ENCODE assay signal across 8 cellular contexts in genomic region chr4:2262145-2262943, GRCh38. TPM values are rescaled to one million over a fixed set of nuclear protein-coding genes. Genes with fewer than 3 reads are reported as not detected.
DNase-seq lines count a peak whose midpoint lies in the region; ATAC-seq, FAIRE-seq and TF ChIP-seq lines count a peak whose summit lies in the region.

No MANE protein-coding gene starts in this region.

- TF ChIP-seq POLR2A in GM12891 (IDR thresholded peaks at IDR 0.05; ENCODE audit: low read depth, low read length) = peak; percentile 74

- no peak for TF ChIP-seq CTCF in cardiac muscle cell (IDR thresholded peaks at IDR 0.05; ENCODE audit: low read depth, low read length)
- TF ChIP-seq CTCF in pancreas (IDR thresholded peaks at IDR 0.05) = no peak
- TF ChIP-seq CTCF in tibial artery (IDR thresholded peaks at IDR 0.05) = peak in 1 of 2 experiments; percentile 8

- H3K9me3 ChIP-seq in adipocyte (ENCODE audit: control insufficient read depth, low read length) (no peaks in the 10 kb centered on the region), cardiac muscle cell (ENCODE audit: low read depth) (no peaks in the 10 kb centered on the region), pancreas (no peaks in the 10 kb centered on the region), tibial artery (no peaks in the 10 kb centered on the region)

- peak; percentile 91 for ATAC-seq in HG02798 (IDR thresholded peaks at IDR 0.05; ENCODE audit: poor library complexity, unreplicated experiment)
- ATAC-seq in pancreas = peak; percentile 91 to 96 (median 92)

- 0 to 1% methylated on average over 77 to 98 of the region's 98 CpGs for WGBS in pancreas, 2 donors

- peak overlapping the region; percentile 92 for H3K27ac ChIP-seq in cardiac muscle cell
- peak overlapping the region; percentile 81 to 94 (median 92) for H3K27ac ChIP-seq in pancreas
- peak overlapping the region; percentile 92 to 95 for H3K27ac ChIP-seq in tibial artery

- peak overlapping the region; percentile 97 for H3K9ac ChIP-seq in adipocyte (ENCODE audit: low read length)

- H3K36me3 ChIP-seq in adipocyte (ENCODE audit: control insufficient read depth, insufficient read depth, low read length, severe bottlenecking) (peaks cover 4% of the 10 kb centered on the region), cardiac muscle cell (no peaks in the 10 kb centered on the region), pancreas (no peaks in the 10 kb centered on the region), tibial artery (peaks cover 0 to 9% (median 4%) of the 10 kb centered on the region in 3 donors)

- peak; percentile 99 for DNase-seq in GM12891 (ENCODE audit: insufficient read length, low spot score)
- DNase-seq in NCI-H1417 treated with DMSO at 0.1 percent for 48 hours (lab: John Stamatoyannopoulos, UW) = peak; percentile 92
- DNase-seq in SW 1271 (lab: John Stamatoyannopoulos, UW) = peak; percentile 93 to 98
- peak; percentile 100 for DNase-seq in adipocyte (ENCODE audit: low read depth)
- peak; percentile 100 for DNase-seq in cardiac muscle cell (ENCODE audit: low read depth in 1 of 2, low spot score in 1 of 2)
- DNase-seq in pancreas = peak; percentile 99 to 100 (median 99)
- DNase-seq in tibial artery = peak; percentile 100

- intact Hi-C loops in pancreas (cut with DNase I) = no loop called here
- intact Hi-C loops in tibial artery (cut with DNase I; ENCODE audit: low total_unique reads) = loop anchor here (10.0 kb wide), 1 partner anchor 258 kb away; the partner anchor contains the start of gene NELFA

- H3K4me1 ChIP-seq in adipocyte (ENCODE audit: control insufficient read depth, insufficient read depth, low read length) (peaks cover 42% of the 10 kb centered on the region), cardiac muscle cell (ENCODE audit: low read depth) (no peaks in the 10 kb centered on the region), pancreas (peaks cover 0 to 13% (median 12%) of the 10 kb centered on the region in 3 donors), tibial artery (peaks cover 3 to 74% (median 56%) of the 10 kb centered on the region in 4 donors)

- FAIRE-seq in GM12891 (lab: Jason Lieb, UNC) (peak; percentile 100), pancreas (lab: Jason Lieb, UNC) (no peak)

- H3K27me3 ChIP-seq in adipocyte (replicated peaks; ENCODE audit: control insufficient read depth, insufficient read depth, low read length) (no peaks in the 10 kb centered on the region), cardiac muscle cell (no peaks in the 10 kb centered on the region), pancreas (no peaks in the 10 kb centered on the region), tibial artery (peaks cover 0 to 3% of the 10 kb centered on the region in 2 donors)

- H3K4me3 ChIP-seq in adipocyte (ENCODE audit: low read length) = peak overlapping the region; percentile 87
- peak overlapping the region; percentile 35 for H3K4me3 ChIP-seq in cardiac muscle cell
- H3K4me3 ChIP-seq in pancreas = peak overlapping the region; percentile 55 to 97 (median 76)
- peak overlapping the region; percentile 93 to 95 for H3K4me3 ChIP-seq in tibial artery

TF ChIP-seq in GM12891, 5 proteins besides CTCF, POLR2A, EP300 and RAD21:
- TF ChIP-seq POLR2AphosphoS5 (IDR thresholded peaks at IDR 0.05; ENCODE audit: low read depth, low read length) = peak; percentile 56
- 0 out of 2 replicates have a peak, but pooled peaks have one; percentile 39 for TF ChIP-seq TAF1 (IDR thresholded peaks at IDR 0.05; ENCODE audit: low read depth, low read length)
- no peak for TF ChIP-seq PAX5 (IDR thresholded peaks at IDR 0.05; ENCODE audit: insufficient read depth, low read length, severe bottlenecking)
- TF ChIP-seq POU2F2 (IDR thresholded peaks at IDR 0.05; ENCODE audit: low read depth, low read length) = 0 out of 2 replicates have a peak, but pooled peaks have one; percentile 20
- TF ChIP-seq SPI1 (IDR thresholded peaks at IDR 0.05; ENCODE audit: low read depth, low read length) = 0 out of 2 replicates have a peak, but pooled peaks have one; percentile 28

RNA-seq across cellular contexts. Expression of gene MXD4, which starts 0.4 kb away (rescaled TPM):
- polyA plus RNA-seq in GM12891 (2012; ENCODE audit: low read depth, missing spikeins) = 14.1 TPM
- total RNA-seq in cardiac muscle cell = 45.5 and 72.6 TPM in 2 replicates
- 36.1 and 64.0 TPM in 2 replicates for polyA plus RNA-seq in cardiac muscle cell
- total RNA-seq in pancreas = 10 to 100 TPM; 14.8 to 35.8 (median 24.7) TPM
- 10 to 100 TPM; 29.6 to 51.4 TPM for polyA plus RNA-seq in pancreas

RNA-seq across cellular contexts. Expression of gene HAUS3, which starts 20.4 kb away (rescaled TPM):
- 10.4 TPM for polyA plus RNA-seq in GM12891 (2012; ENCODE audit: low read depth, missing spikeins)
- 9.2 and 15.2 TPM in 2 replicates for total RNA-seq in cardiac muscle cell
- polyA plus RNA-seq in cardiac muscle cell = 16.3 and 19.4 TPM in 2 replicates
- 1 to 10 TPM; 4.1 to 7.9 (median 5.7) TPM for total RNA-seq in pancreas
- polyA plus RNA-seq in pancreas = 1 to 10 TPM; 8.5 to 9.6 TPM

RNA-seq across cellular contexts. Expression of gene POLN, which starts 20.4 kb away (rescaled TPM):
- polyA plus RNA-seq in GM12891 (2012; ENCODE audit: low read depth, missing spikeins) = 0.40 TPM
- total RNA-seq in cardiac muscle cell = 5.2 and 6.9 TPM in 2 replicates
- polyA plus RNA-seq in cardiac muscle cell = 8.5 and 9.0 TPM in 2 replicates
- 1 to 10 TPM in 5 of 6 donors, under 1 TPM in 1; 0.95 to 2.3 (median 1.9) TPM for total RNA-seq in pancreas
- 1 to 10 TPM; 2.5 to 3.6 TPM for polyA plus RNA-seq in pancreas

Comparison
In these comparisons a context has a peak if more than half of its experiments do, and no peak if none do; other contexts are left out.
1. Peak in every context shown above with its lines: DNase-seq, ATAC-seq, H3K4me3 ChIP-seq and H3K27ac ChIP-seq.
2. H3K4me3 ChIP-seq: peak in every context shown above with its lines; median percentile 94 in tibial artery; 87 in adipocyte; 76 in pancreas; 35 in cardiac muscle cell.